Comparison of ENCODE assay signal across 10 cellular contexts in genomic region chr20:45338121-45339030, GRCh38.
DNase-seq lines count a peak whose midpoint lies in the region; TF ChIP-seq lines count a peak whose summit lies in the region.
"Had no signal": no experiment of that assay in that cellular context is flagged by ENCODE, and none has a peak within 500 bp of the region (broad histone marks: within the 10 kb centered on the region; RNA-seq: fewer than 3 reads in every experiment).

No MANE protein-coding gene starts in this region.

- H3K9me3 ChIP-seq in HUES6 (ENCODE audit: control insufficient read depth, insufficient read depth, low read depth, low read length) = no peaks in the 10 kb centered on the region

- no peak for TF ChIP-seq CTCF in epithelial cell of esophagus (IDR thresholded peaks at IDR 0.05; ENCODE audit: insufficient read depth, low read depth, low read length, missing control alignments)

- H3K4me3 ChIP-seq in HUES6 (ENCODE audit: low read depth, low read length) = no peak overlapping the region
- H3K4me3 ChIP-seq in epithelial cell of esophagus (ENCODE audit: low read length) = no peak overlapping the region
- peak overlapping the region; percentile 40 for H3K4me3 ChIP-seq in rectal smooth muscle tissue (ENCODE audit: low read length)

- H3K27ac ChIP-seq in HUES6 (ENCODE audit: low read depth, low read length) = peak overlapping the region; percentile 50; the same call in 1 of the 2 replicates
- H3K27ac ChIP-seq in rectal smooth muscle tissue (ENCODE audit: low read depth, low read length) = peak overlapping the region; percentile 92

- H3K36me3 ChIP-seq in HUES6 (ENCODE audit: control insufficient read depth, insufficient read depth, low read length) = 0 out of 2 replicates have a peak, but pooled peaks cover 10% of the 10 kb centered on the region
- no peaks in the 10 kb centered on the region for H3K36me3 ChIP-seq in rectal smooth muscle tissue (ENCODE audit: control insufficient read depth, insufficient read depth, low read length)

- peak; percentile 51 for DNase-seq in epithelial cell of esophagus (ENCODE audit: low read depth)
- no peak for DNase-seq in NCI-H2227 (lab: John Stamatoyannopoulos, UW; ENCODE audit: unreplicated experiment)
- DNase-seq in activated T-cell treated with anti-CD3 and anti-CD28 coated beads for 4 hours = no peak
- DNase-seq in C1 segment of cervical spinal cord (lab: John Stamatoyannopoulos, UW) = no peak
- DNase-seq: activated naive CD8-positive, alpha-beta T cell treated with anti-CD3 and anti-CD28 coated beads, Interleukin-2, amount 10 ng/mL, durations not matched to agents 7 days and 5 days; DMS153; NCI-H2029; stimulated activated CD4-positive, alpha-beta T cell treated with anti-CD3 and anti-CD28 coated beads, Interleukin-1b, Interleukin-23, amount 100 ng/mL, for 48 hours had no signal

- no peaks in the 10 kb centered on the region for H3K27me3 ChIP-seq in HUES6 (ENCODE audit: control insufficient read depth, insufficient read depth, low read length)
- no peaks in the 10 kb centered on the region for H3K27me3 ChIP-seq in rectal smooth muscle tissue (ENCODE audit: control insufficient read depth, insufficient read depth, low read length)

- peak overlapping the region; percentile 8 for H3K9ac ChIP-seq in HUES6 (ENCODE audit: low read length)
- H3K9ac ChIP-seq in rectal smooth muscle tissue (ENCODE audit: low read length) = peak overlapping the region; percentile 35

- H3K4me1 ChIP-seq in HUES6 (ENCODE audit: control insufficient read depth, insufficient read depth, low read length) (peaks cover 66% of the 10 kb centered on the region), rectal smooth muscle tissue (ENCODE audit: control insufficient read depth, insufficient read depth, low read length) (peaks cover 56% of the 10 kb centered on the region)
